ENCODE assay signal across 21 cellular contexts in genomic region chrX:21730011-21730410, GRCh38. TPM values are rescaled to one million over a fixed set of nuclear protein-coding genes. Genes with fewer than 3 reads are reported as not detected.
DNase-seq lines count a peak whose midpoint lies in the region; ATAC-seq, FAIRE-seq and TF ChIP-seq lines count a peak whose summit lies in the region.
"Had no signal": no experiment of that assay in that cellular context is flagged by ENCODE, and none has a peak within 500 bp of the region (broad histone marks: within the 10 kb centered on the region; RNA-seq: fewer than 3 reads in every experiment).

No MANE protein-coding gene starts in this region.

- no peaks in the 10 kb centered on the region for H3K36me3 Mint-ChIP-seq in activated T-helper 17 cell treated with anti-CD3 and anti-CD28 coated beads, Interleukin-2, amount 50 U/mL, for 72 hours (ENCODE audit: low read depth)
- H3K36me3 Mint-ChIP-seq in activated naive CD8-positive, alpha-beta T cell treated with anti-CD3 and anti-CD28 coated beads, Interleukin-2, amount 50 U/mL, for 24 hours (ENCODE audit: low read depth) = no peaks in the 10 kb centered on the region
- H3K36me3 Mint-ChIP-seq: CD4-positive, alpha-beta memory T cell had no signal

- no peak for TF ChIP-seq CTCF in A549 (IDR thresholded peaks at IDR 0.05)

- H3K9me3 Mint-ChIP-seq in activated T-helper 17 cell treated with anti-CD3 and anti-CD28 coated beads, Interleukin-2, amount 50 U/mL, for 72 hours = no peaks in the 10 kb centered on the region
- no peaks in the 10 kb centered on the region for H3K9me3 Mint-ChIP-seq in activated naive CD8-positive, alpha-beta T cell treated with anti-CD3 and anti-CD28 coated beads, Interleukin-2, amount 50 U/mL, for 24 hours
- H3K9me3 Mint-ChIP-seq: CD4-positive, alpha-beta memory T cell had no signal

- POLR2A ChIA-PET in A549 (lab: Yijun Ruan, JAX) = no interaction called here

- no peak for ATAC-seq in A549
- ATAC-seq in activated T-helper 17 cell treated with anti-CD3 and anti-CD28 coated beads, Interleukin-2, amount 50 U/mL, for 72 hours (replicated peaks) = no peak
- no peak for ATAC-seq in activated naive CD8-positive, alpha-beta T cell treated with anti-CD3 and anti-CD28 coated beads, Interleukin-2, amount 50 U/mL, for 24 hours

- CTCF ChIA-PET in A549 (lab: Yijun Ruan, JAX) = no interaction called here

- no peak overlapping the region for H3K4me2 ChIP-seq in A549

- no peaks in the 10 kb centered on the region for H3K4me1 Mint-ChIP-seq in activated T-helper 17 cell treated with anti-CD3 and anti-CD28 coated beads, Interleukin-2, amount 50 U/mL, for 72 hours
- H3K4me1 Mint-ChIP-seq in activated naive CD8-positive, alpha-beta T cell treated with anti-CD3 and anti-CD28 coated beads, Interleukin-2, amount 50 U/mL, for 24 hours = no peaks in the 10 kb centered on the region
- H3K4me1 Mint-ChIP-seq: CD4-positive, alpha-beta memory T cell had no signal

- DNase-seq in A549 (ENCODE audit: low read depth in 1 of 2, low spot score in 1 of 2) (no peak), MV-4-11 (lab: John Stamatoyannopoulos, UW) (peak; percentile 47), cerebellar cortex (ENCODE audit: low spot score) (peak; percentile 44), iris pigment epithelial cell (ENCODE audit: low read depth) (peak; percentile 69), GM19238 (ENCODE audit: insufficient read length, low spot score) (no peak), COR-L47 (lab: John Stamatoyannopoulos, UW) (no peak)
- DNase-seq in activated naive CD8-positive, alpha-beta T cell treated with anti-CD3 and anti-CD28 coated beads, Interleukin-2, amount 50 U/mL, for 24 hours = no peak
- DNase-seq: BE2C; CD4-positive, alpha-beta memory T cell; DMS153; DMS79 treated with DMSO at 0.1 percent for 48 hours; EL; GDM1 had no signal

- H3K27ac Mint-ChIP-seq in activated T-helper 17 cell treated with anti-CD3 and anti-CD28 coated beads, Interleukin-2, amount 50 U/mL, for 72 hours = no peak overlapping the region
- no peak overlapping the region for H3K27ac Mint-ChIP-seq in activated naive CD8-positive, alpha-beta T cell treated with anti-CD3 and anti-CD28 coated beads, Interleukin-2, amount 50 U/mL, for 24 hours
- H3K27ac Mint-ChIP-seq: CD4-positive, alpha-beta memory T cell had no signal

- no peak for TF ChIP-seq RAD21 in A549 (conservative IDR thresholded peaks at IDR 0.05 in 1 of 2, IDR thresholded peaks at IDR 0.05 in 1 of 2)

- no peak overlapping the region for H3K4me3 ChIP-seq in A549
- H3K4me3 ChIP-seq: HAP-1 had no signal

- no peak for TF ChIP-seq EP300 in A549 (IDR thresholded peaks at IDR 0.05)

- H3K27ac ChIP-seq in A549 = no peak overlapping the region
- H3K27ac ChIP-seq: C4-2B had no signal

- no peak for TF ChIP-seq POLR2A in A549 (IDR thresholded peaks at IDR 0.05; ENCODE audit: low read length)

- H3K4me1 ChIP-seq in A549 = no peaks in the 10 kb centered on the region
- H3K4me1 ChIP-seq: BE2C, HAP-1 had no signal

- peak; percentile 88 for FAIRE-seq in A549 (lab: Jason Lieb, UNC)
- FAIRE-seq: D721Med, GM12892, GM19239 had no signal

- peaks cover 3% of the 10 kb centered on the region for H3K27me3 Mint-ChIP-seq in activated T-helper 17 cell treated with anti-CD3 and anti-CD28 coated beads, Interleukin-2, amount 50 U/mL, for 72 hours
- peaks cover 4% of the 10 kb centered on the region for H3K27me3 Mint-ChIP-seq in activated naive CD8-positive, alpha-beta T cell treated with anti-CD3 and anti-CD28 coated beads, Interleukin-2, amount 50 U/mL, for 24 hours

- H3K4me3 Mint-ChIP-seq in activated T-helper 17 cell treated with anti-CD3 and anti-CD28 coated beads, Interleukin-2, amount 50 U/mL, for 72 hours = no peak overlapping the region
- H3K4me3 Mint-ChIP-seq in activated naive CD8-positive, alpha-beta T cell treated with anti-CD3 and anti-CD28 coated beads, Interleukin-2, amount 50 U/mL, for 24 hours = no peak overlapping the region
- H3K4me3 Mint-ChIP-seq: CD4-positive, alpha-beta memory T cell had no signal

- no peaks in the 10 kb centered on the region for H3K9me3 ChIP-seq in A549
- H3K9me3 ChIP-seq: BE2C, HAP-1 had no signal

TF ChIP-seq in A549, 52 proteins besides CTCF, POLR2A, EP300 and RAD21:
- TF ChIP-seq NR3C1 (IDR thresholded peaks at IDR 0.05) (no peak), CHD2 (IDR thresholded peaks at IDR 0.05; ENCODE audit: low read length, partially characterized antibody) (no peak), TP53 (CRISPR knock-in tag; IDR thresholded peaks at IDR 0.05) (no peak), HEYL (CRISPR knock-in tag; IDR thresholded peaks at IDR 0.05) (no peak), SMC3 (IDR thresholded peaks at IDR 0.05) (no peak), CHD4 (IDR thresholded peaks at IDR 0.05; ENCODE audit: borderline replicate concordance) (no peak), GATA3 (IDR thresholded peaks at IDR 0.05; ENCODE audit: borderline replicate concordance) (no peak), BCL3 (IDR thresholded peaks at IDR 0.05) (no peak), FOSB (CRISPR knock-in tag; IDR thresholded peaks at IDR 0.05) (no peak)

RNA-seq across cellular contexts. Expression of gene SMPX, which starts 27.9 kb away (rescaled TPM):
- 0.23 TPM in 1 of 2 replicates, not detected in the other for polyA plus RNA-seq in A549 (2011; rRNA removed)
- polyA plus RNA-seq in A549 (2012; cell fraction: cytosol; rRNA removed) = not detected in 2 replicates
- not detected in 2 replicates for polyA plus RNA-seq in A549 (2012; cell fraction: nucleus; rRNA removed)
- polyA plus RNA-seq in A549 (2017; fragmentation: RNase III; extraction: RNeasy Plus Mini Kit Qiagen cat#74134 plus additional on column Dnase treatment) = 0.13 TPM in 1 of 3 replicates, not detected in the others
- polyA minus RNA-seq in A549 (2011; rRNA and poly(A)+ RNA removed) = not detected in 2 replicates
- not detected for total RNA-seq in activated T-helper 17 cell treated with anti-CD3 and anti-CD28 coated beads, Interleukin-2, amount 50 U/mL, for 72 hours
- total RNA-seq: A172; CD4-positive, alpha-beta memory T cell; H1 had no signal
- polyA plus RNA-seq: CD4-positive, alpha-beta memory T cell; H1 had no signal

Comparison
In these comparisons a context has a peak if more than half of its experiments do, and no peak if none do; other contexts are left out.
1. DNase-seq: peak in MV-4-11 (single experiment), cerebellar cortex (single experiment) and iris pigment epithelial cell (single experiment); none in A549 (0 of 2), GM19238 (single experiment), COR-L47 (single experiment) and activated naive CD8-positive, alpha-beta T cell treated with anti-CD3 and anti-CD28 coated beads, Interleukin-2, amount 50 U/mL, for 24 hours (single experiment).